Comparison of ENCODE assay signal across 8 cellular contexts in genomic region chr10:75401569-75402485, GRCh38. TPM values are rescaled to one million over a fixed set of nuclear protein-coding genes. Genes with fewer than 3 reads are reported as not detected.
DNase-seq lines count a peak whose midpoint lies in the region; ATAC-seq, FAIRE-seq and TF ChIP-seq lines count a peak whose summit lies in the region.

A gene with protein sequence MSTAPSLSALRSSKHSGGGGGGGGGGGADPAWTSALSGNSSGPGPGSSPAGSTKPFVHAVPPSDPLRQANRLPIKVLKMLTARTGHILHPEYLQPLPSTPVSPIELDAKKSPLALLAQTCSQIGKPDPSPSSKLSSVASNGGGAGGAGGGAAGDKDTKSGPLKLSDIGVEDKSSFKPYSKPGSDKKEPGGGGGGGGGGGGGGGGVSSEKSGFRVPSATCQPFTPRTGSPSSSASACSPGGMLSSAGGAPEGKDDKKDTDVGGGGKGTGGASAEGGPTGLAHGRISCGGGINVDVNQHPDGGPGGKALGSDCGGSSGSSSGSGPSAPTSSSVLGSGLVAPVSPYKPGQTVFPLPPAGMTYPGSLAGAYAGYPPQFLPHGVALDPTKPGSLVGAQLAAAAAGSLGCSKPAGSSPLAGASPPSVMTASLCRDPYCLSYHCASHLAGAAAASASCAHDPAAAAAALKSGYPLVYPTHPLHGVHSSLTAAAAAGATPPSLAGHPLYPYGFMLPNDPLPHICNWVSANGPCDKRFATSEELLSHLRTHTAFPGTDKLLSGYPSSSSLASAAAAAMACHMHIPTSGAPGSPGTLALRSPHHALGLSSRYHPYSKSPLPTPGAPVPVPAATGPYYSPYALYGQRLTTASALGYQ (minus strand): TSS chr10:75401764. CDS start chr10:75401419, 345 bp downstream.

- no peaks in the 10 kb centered on the region for H3K9me3 Mint-ChIP-seq in activated B cell treated with CpG ODN at 0.5 μM for 24 hours

- H3K27ac ChIP-seq in mesodermal cell (ENCODE audit: low read depth, low read length, severe bottlenecking) (peak within 1 kb of the TSS; percentile 94), substantia nigra (ENCODE audit: low read depth, low read length, poor library complexity, severe bottlenecking) (peak within 1 kb of the TSS; percentile 90)

- H3K36me3 ChIP-seq in mesodermal cell (ENCODE audit: control insufficient read depth, insufficient read depth, low read length) = peaks cover 10% of the 10 kb centered on the region

- intact Hi-C loops in activated B cell treated with CpG ODN at 0.5 μM for 24 hours (cut with micrococcal nuclease) = loop anchor here (5.0 kb wide), 2 partner anchors 1145 to 1710 kb away; no protein-coding TSS in a partner anchor

- H3K27ac Mint-ChIP-seq in activated B cell treated with CpG ODN at 0.5 μM for 24 hours = no peak within 1 kb of the TSS

- H3K4me3 ChIP-seq in AG04449 (ENCODE audit: low read depth, low read length) (peak within 1 kb of the TSS; percentile 96), epithelial cell of proximal tubule (ENCODE audit: low read depth, low read length) (peak within 1 kb of the TSS; percentile 99), mesodermal cell (ENCODE audit: extremely low read depth, insufficient read depth, low read length, poor library complexity, severe bottlenecking) (peak within 1 kb of the TSS; percentile 85)

- H3K4me1 ChIP-seq in mesodermal cell (ENCODE audit: control insufficient read depth, insufficient read depth, low read length, poor library complexity, severe bottlenecking) = peaks cover 30% of the 10 kb centered on the region

- no peaks in the 10 kb centered on the region for H3K36me3 Mint-ChIP-seq in activated B cell treated with CpG ODN at 0.5 μM for 24 hours (ENCODE audit: low read depth)

- DNase-seq in AG04449 (ENCODE audit: low read depth, low spot score) (peak; percentile 76), GM18507 (ENCODE audit: extremely low spot score, insufficient read length, low read depth) (no peak), NCI-H2107 (lab: John Stamatoyannopoulos, UW) (peak; percentile 90), activated B cell treated with CpG ODN at 0.5 μM for 24 hours (no peak), epithelial cell of proximal tubule (ENCODE audit: low read depth) (peak; percentile 74), substantia nigra (lab: John Stamatoyannopoulos, UW) (peak; percentile 40 to 97 (median 92))

- TF ChIP-seq CTCF in AG04449 (IDR thresholded peaks at IDR 0.05; ENCODE audit: insufficient read depth, low read length, missing control alignments) (peak; percentile 18), activated B cell treated with CpG ODN at 0.5 μM for 24 hours (IDR thresholded peaks at IDR 0.05) (no peak), epithelial cell of proximal tubule (conservative IDR thresholded peaks at IDR 0.05; ENCODE audit: low read depth, low read length) (peak; percentile 21)

- ATAC-seq in HG03045 (IDR thresholded peaks at IDR 0.05; ENCODE audit: unreplicated experiment) = peak; percentile 46
- ATAC-seq in activated B cell treated with CpG ODN at 0.5 μM for 24 hours (ENCODE audit: low read depth) = peak; percentile 41

- peaks cover 29% of the 10 kb centered on the region for H3K4me1 Mint-ChIP-seq in activated B cell treated with CpG ODN at 0.5 μM for 24 hours

- POLR2A ChIA-PET in AG04449 (lab: Yijun Ruan, JAX) (interaction anchor here (0.6 to 1.5 kb wide), 17 partner anchors 43 to 1956 kb away, joined by 3 to 5 read pairs (median 3); no protein-coding TSS in a partner anchor), activated B cell treated with CpG ODN at 0.5 μM for 24 hours (lab: Charles Lee) (no interaction called here)

- peak; percentile 87 for FAIRE-seq in GM18507 (lab: Jason Lieb, UNC)

- no peaks in the 10 kb centered on the region for H3K9me3 ChIP-seq in mesodermal cell (ENCODE audit: control insufficient read depth, low read length)

- peak within 1 kb of the TSS; percentile 86 for H3K4me3 Mint-ChIP-seq in activated B cell treated with CpG ODN at 0.5 μM for 24 hours

- CTCF ChIA-PET in AG04449 (lab: Yijun Ruan, JAX) (interaction anchor here (0.7 to 5.0 kb wide), 7 partner anchors 508 to 1603 kb away, joined by 3 to 32 read pairs (median 5); no protein-coding TSS in a partner anchor), activated B cell treated with CpG ODN at 0.5 μM for 24 hours (lab: Charles Lee) (no interaction called here)

- H3K27me3 Mint-ChIP-seq in activated B cell treated with CpG ODN at 0.5 μM for 24 hours = peaks cover 51% of the 10 kb centered on the region

- 0 to 1% methylated on average over 62 to 79 of the region's 88 CpGs for WGBS in mesodermal cell (ENCODE audit: insufficient coverage in 2 of 2), 2 experiments

RNA-seq across cellular contexts. Expression of the gene that starts here (rescaled TPM):
- total RNA-seq in activated B cell treated with CpG ODN at 0.5 μM for 24 hours (not detected in 2 replicates), epithelial cell of proximal tubule (8.5 and 9.6 TPM in 2 replicates)
- polyA plus RNA-seq in mesodermal cell (2013, experiment 1 of 2) = 35.4 TPM
- 35.7 TPM for polyA plus RNA-seq in mesodermal cell (2013, experiment 2 of 2)

Comparison
In these comparisons a context has a peak if more than half of its experiments do, and no peak if none do; other contexts are left out.
1. Peak in ATAC-seq in activated B cell treated with CpG ODN at 0.5 μM for 24 hours; RNA of the gene not detected or under 1 TPM.
2. DNase-seq: peak in AG04449 (single experiment), NCI-H2107 (single experiment), epithelial cell of proximal tubule (single experiment) and substantia nigra (49 of 49); none in GM18507 (single experiment) and activated B cell treated with CpG ODN at 0.5 μM for 24 hours (single experiment).
3. Peak in every context shown above with its lines, with median percentiles within 50 percentile points of each other: H3K4me3 ChIP-seq.